Comparison of ENCODE assay signal across 1 cellular context in genomic region chr6:135354407-135354806, GRCh38.
TF ChIP-seq lines count a peak whose summit lies in the region.

No MANE protein-coding gene starts in this region.

TF ChIP-seq in HepG2, 621 proteins besides CTCF, POLR2A, EP300 and RAD21 (continued from another document):
- TF ChIP-seq, protein P1, sequence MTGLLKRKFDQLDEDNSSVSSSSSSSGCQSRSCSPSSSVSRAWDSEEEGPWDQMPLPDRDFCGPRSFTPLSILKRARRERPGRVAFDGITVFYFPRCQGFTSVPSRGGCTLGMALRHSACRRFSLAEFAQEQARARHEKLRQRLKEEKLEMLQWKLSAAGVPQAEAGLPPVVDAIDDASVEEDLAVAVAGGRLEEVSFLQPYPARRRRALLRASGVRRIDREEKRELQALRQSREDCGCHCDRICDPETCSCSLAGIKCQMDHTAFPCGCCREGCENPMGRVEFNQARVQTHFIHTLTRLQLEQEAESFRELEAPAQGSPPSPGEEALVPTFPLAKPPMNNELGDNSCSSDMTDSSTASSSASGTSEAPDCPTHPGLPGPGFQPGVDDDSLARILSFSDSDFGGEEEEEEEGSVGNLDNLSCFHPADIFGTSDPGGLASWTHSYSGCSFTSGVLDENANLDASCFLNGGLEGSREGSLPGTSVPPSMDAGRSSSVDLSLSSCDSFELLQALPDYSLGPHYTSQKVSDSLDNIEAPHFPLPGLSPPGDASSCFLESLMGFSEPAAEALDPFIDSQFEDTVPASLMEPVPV (CRISPR knock-in tag; IDR thresholded peaks at IDR 0.05), result no peak
- peak; percentile 30 to 55; a peak in 2 of 4 replicates for TF ChIP-seq MAFK (conservative IDR thresholded peaks at IDR 0.05 in 1 of 2, IDR thresholded peaks at IDR 0.05 in 1 of 2; ENCODE audit: low read length in 2 of 2)
TF ChIP-seq in HepG2: peak in this region for 2.
